In the genomic region with DNA sequence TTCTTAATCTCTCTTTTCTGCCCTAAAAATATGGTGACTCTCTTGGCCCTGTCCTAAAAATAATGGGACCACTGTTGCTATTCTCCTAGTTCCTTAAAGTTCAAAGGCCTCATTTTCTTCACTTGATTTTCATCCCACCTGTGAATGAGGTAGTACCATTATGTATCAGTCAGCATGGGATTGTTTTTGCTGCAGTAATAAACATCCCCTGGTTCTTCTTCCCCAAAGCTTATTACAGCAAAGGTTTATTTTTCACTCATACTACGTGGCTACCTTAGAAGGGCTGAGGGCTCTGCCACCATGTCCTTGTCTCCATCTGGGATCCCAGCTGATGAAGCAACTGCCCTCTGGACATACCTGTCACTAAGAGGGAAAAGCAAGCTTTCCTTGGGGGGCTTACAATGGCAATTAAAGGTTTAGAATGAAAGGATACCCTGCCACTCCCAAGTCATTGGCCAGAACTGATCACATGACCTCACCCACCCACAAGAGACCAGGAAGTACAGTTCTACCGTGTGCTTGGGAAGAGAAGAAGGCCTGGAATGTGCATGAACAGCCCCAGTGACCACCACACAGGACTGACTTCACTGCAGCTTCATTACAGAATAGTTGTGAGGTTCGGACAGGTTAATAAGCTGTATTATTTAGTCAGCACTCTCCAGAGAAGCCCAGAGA, we compare ENCODE assay signal across 16 cellular contexts.
A peak's percentile ranks its signal among the peaks of the same experiment; 100 is the strongest.
DNase-seq lines count a peak whose midpoint lies in the region; ATAC-seq lines count a peak whose summit lies in the region.
"Had no signal": no experiment of that assay in that cellular context is flagged by ENCODE, and none has a peak within 500 bp of the region (broad histone marks: within the 10 kb centered on the region; RNA-seq: fewer than 3 reads in every experiment).

No MANE protein-coding gene starts in this region.

- H3K36me3 Mint-ChIP-seq in central memory CD8-positive, alpha-beta T cell (ENCODE audit: insufficient read depth): peaks cover 26% of the 10 kb centered on the region
- H3K36me3 Mint-ChIP-seq in stimulated activated effector memory CD8-positive, alpha-beta T cell treated with anti-CD3 and anti-CD28 coated beads, Interleukin-12 subunit alpha, Interleukin-12 subunit beta, amount 100 ng/mL, for 72 hours: peaks cover 66% of the 10 kb centered on the region

- ATAC-seq in central memory CD8-positive, alpha-beta T cell (replicated peaks; ENCODE audit: extremely low read depth, poor library complexity, severe bottlenecking): no peak
- ATAC-seq in stimulated activated effector memory CD8-positive, alpha-beta T cell treated with anti-CD3 and anti-CD28 coated beads, Interleukin-12 subunit alpha, Interleukin-12 subunit beta, amount 100 ng/mL, for 72 hours: no peak
- ATAC-seq: gastrocnemius medialis; SK-N-SH treated with all-trans-retinoic acid at 6 μM for 48 hours; stimulated activated memory B cell treated with anti-CD40 and anti-IgM and Interleukin-4, amounts not matched to agents 10 μg/mL and 1 μg/mL and 100 μg/mL, for 72 hours had no signal

- H3K27ac Mint-ChIP-seq in central memory CD8-positive, alpha-beta T cell (ENCODE audit: low read depth): peak overlapping the region; percentile 19
- peak overlapping the region; percentile 69 for H3K27ac Mint-ChIP-seq in stimulated activated effector memory CD8-positive, alpha-beta T cell treated with anti-CD3 and anti-CD28 coated beads, Interleukin-12 subunit alpha, Interleukin-12 subunit beta, amount 100 ng/mL, for 72 hours
- H3K27ac Mint-ChIP-seq: stimulated activated memory B cell treated with anti-CD40 and anti-IgM and Interleukin-4, amounts not matched to agents 10 μg/mL and 1 μg/mL and 100 μg/mL, for 72 hours had no signal

- no peak overlapping the region for H3K4me3 Mint-ChIP-seq in central memory CD8-positive, alpha-beta T cell
- H3K4me3 Mint-ChIP-seq in stimulated activated effector memory CD8-positive, alpha-beta T cell treated with anti-CD3 and anti-CD28 coated beads, Interleukin-12 subunit alpha, Interleukin-12 subunit beta, amount 100 ng/mL, for 72 hours: no peak overlapping the region
- H3K4me3 Mint-ChIP-seq: CD14-positive monocyte; stimulated activated memory B cell treated with anti-CD40 and anti-IgM and Interleukin-4, amounts not matched to agents 10 μg/mL and 1 μg/mL and 100 μg/mL, for 72 hours had no signal

- no peaks in the 10 kb centered on the region for H3K9me3 Mint-ChIP-seq in central memory CD8-positive, alpha-beta T cell
- peaks cover 2% of the 10 kb centered on the region for H3K9me3 Mint-ChIP-seq in stimulated activated effector memory CD8-positive, alpha-beta T cell treated with anti-CD3 and anti-CD28 coated beads, Interleukin-12 subunit alpha, Interleukin-12 subunit beta, amount 100 ng/mL, for 72 hours
- H3K9me3 Mint-ChIP-seq: stimulated activated memory B cell treated with anti-CD40 and anti-IgM and Interleukin-4, amounts not matched to agents 10 μg/mL and 1 μg/mL and 100 μg/mL, for 72 hours had no signal

- DNase-seq in NCI-H82 (lab: John Stamatoyannopoulos, UW) (peak; percentile 30), NCI-H82 treated with DMSO at 0.1 percent for 48 hours (lab: John Stamatoyannopoulos, UW; ENCODE audit: unreplicated experiment) (no peak), D341Med (ENCODE audit: low spot score) (no peak)
- no peak for DNase-seq in central memory CD8-positive, alpha-beta T cell (ENCODE audit: low spot score in 2 of 2)
- DNase-seq in stimulated activated effector memory CD8-positive, alpha-beta T cell treated with anti-CD3 and anti-CD28 coated beads, Interleukin-12 subunit alpha, Interleukin-12 subunit beta, amount 100 ng/mL, for 72 hours (ENCODE audit: low spot score in 2 of 2): no peak
- no peak for DNase-seq in activated CD4-positive, alpha-beta T cell treated with anti-CD3 and anti-CD28 coated beads for 1 hour
- DNase-seq: activated CD4-positive, CD25-positive, alpha-beta regulatory T cell treated with anti-CD3 and anti-CD28 coated beads, Interleukin-2, amount 50 U/mL, for 72 hours; activated effector memory CD4-positive, alpha-beta T cell treated with Interleukin-2 at 50 U/mL for 16 hours; DMS153; gastrocnemius medialis; GM23248; NCI-H146; T1000 had no signal

- peaks cover 44% of the 10 kb centered on the region for H3K4me1 Mint-ChIP-seq in central memory CD8-positive, alpha-beta T cell
- peaks cover 37% of the 10 kb centered on the region for H3K4me1 Mint-ChIP-seq in stimulated activated effector memory CD8-positive, alpha-beta T cell treated with anti-CD3 and anti-CD28 coated beads, Interleukin-12 subunit alpha, Interleukin-12 subunit beta, amount 100 ng/mL, for 72 hours
- H3K4me1 Mint-ChIP-seq: CD14-positive monocyte had no signal

- no peaks in the 10 kb centered on the region for H3K27me3 Mint-ChIP-seq in central memory CD8-positive, alpha-beta T cell
- H3K27me3 Mint-ChIP-seq: stimulated activated memory B cell treated with anti-CD40 and anti-IgM and Interleukin-4, amounts not matched to agents 10 μg/mL and 1 μg/mL and 100 μg/mL, for 72 hours had no signal
